Comparison of ENCODE assay signal across 10 cellular contexts in the genomic region with DNA sequence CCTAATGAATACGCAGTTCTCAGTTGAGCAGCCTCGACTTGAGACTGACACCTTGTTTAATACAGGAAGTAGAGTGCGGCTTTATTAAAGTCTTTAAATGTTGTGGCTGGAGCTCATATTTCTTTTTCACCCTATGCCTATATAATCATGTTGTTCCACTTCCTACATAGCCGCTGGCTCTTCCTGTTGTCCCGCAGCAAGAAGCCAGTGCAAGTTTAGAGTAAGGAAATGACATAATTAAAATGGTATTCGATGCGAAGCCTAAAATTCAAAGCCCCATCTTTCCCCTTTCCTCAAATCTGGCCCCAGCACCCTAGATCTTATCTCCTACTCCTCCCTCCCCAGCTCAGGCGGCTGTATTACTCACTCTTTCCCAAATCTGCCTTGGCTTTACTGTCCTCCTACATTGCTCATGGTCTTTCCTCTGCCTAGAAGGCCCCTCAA. TPM values are rescaled to one million over a fixed set of nuclear protein-coding genes. Genes with fewer than 3 reads are reported as not detected.
DNase-seq lines count a peak whose midpoint lies in the region; ATAC-seq and TF ChIP-seq lines count a peak whose summit lies in the region.
"Had no signal": no experiment of that assay in that cellular context is flagged by ENCODE, and none has a peak within 500 bp of the region (broad histone marks: within the 10 kb centered on the region; RNA-seq: fewer than 3 reads in every experiment).

No MANE protein-coding gene starts in this region.

- peaks cover 6 to 45% (median 16%) of the 10 kb centered on the region in 9 donors for H3K4me1 ChIP-seq in heart right ventricle
- H3K4me1 ChIP-seq in skeletal muscle satellite cell (ENCODE audit: control insufficient read depth, insufficient read depth, low read length) = peaks cover 18% of the 10 kb centered on the region

- CTCF ChIA-PET in activated CD8-positive, alpha-beta T cell treated with anti-CD3 and anti-CD28 coated beads for 36 hours (lab: Charles Lee) = interaction anchor here (1.3 kb wide), 2 partner anchors 11 to 162 kb away, joined by 3 read pairs; no protein-coding TSS in a partner anchor

- no peak overlapping the region for H3K4me3 Mint-ChIP-seq in activated CD8-positive, alpha-beta T cell treated with anti-CD3 and anti-CD28 coated beads for 36 hours

- DNase-seq in HCEC 1CT (peak; percentile 92), heart right ventricle (no peak), DMS114 treated with DMSO at 0.1 percent for 48 hours (lab: John Stamatoyannopoulos, UW; ENCODE audit: unreplicated experiment) (no peak), NCI-H1417 treated with DMSO at 0.1 percent for 48 hours (lab: John Stamatoyannopoulos, UW) (no peak)
- no peak for DNase-seq in activated naive CD4-positive, alpha-beta T cell treated with anti-CD3 and anti-CD28 coated beads, Interleukin-2, amount 50 U/mL, for 16 hours
- DNase-seq in activated CD8-positive, alpha-beta T cell treated with anti-CD3 and anti-CD28 coated beads for 36 hours = no peak
- DNase-seq: NCI-H2029, SHP77 treated with DMSO at 0.1 percent for 48 hours had no signal

- no peak overlapping the region for H3K27ac Mint-ChIP-seq in activated CD8-positive, alpha-beta T cell treated with anti-CD3 and anti-CD28 coated beads for 36 hours

- peak overlapping the region; percentile 31 for H3K9ac ChIP-seq in skeletal muscle satellite cell (ENCODE audit: low read depth, low read length)

- 34 to 45% methylated on average over 8 of the region's 8 CpGs for WGBS in heart right ventricle, 2 donors

- TF ChIP-seq CTCF in VCaP (conservative IDR thresholded peaks at IDR 0.05) (no peak), heart right ventricle (IDR thresholded peaks at IDR 0.05) (no peak)
- TF ChIP-seq CTCF in activated CD8-positive, alpha-beta T cell treated with anti-CD3 and anti-CD28 coated beads for 36 hours (IDR thresholded peaks at IDR 0.05) = no peak

- H3K9me3 Mint-ChIP-seq in activated CD8-positive, alpha-beta T cell treated with anti-CD3 and anti-CD28 coated beads for 36 hours = no peaks in the 10 kb centered on the region

- H3K9me3 ChIP-seq in heart right ventricle = no peaks in the 10 kb centered on the region
- no peaks in the 10 kb centered on the region for H3K9me3 ChIP-seq in skeletal muscle satellite cell (replicated peaks; ENCODE audit: low read length)

- H3K4me3 ChIP-seq in heart right ventricle (no peak overlapping the region), skeletal muscle satellite cell (ENCODE audit: low read length) (no peak overlapping the region)

- H3K36me3 ChIP-seq in heart right ventricle = no peaks in the 10 kb centered on the region
- no peaks in the 10 kb centered on the region for H3K36me3 ChIP-seq in skeletal muscle satellite cell (ENCODE audit: insufficient read depth, low read length)

- H3K4me2 ChIP-seq in skeletal muscle satellite cell (ENCODE audit: low read length) = peak overlapping the region; percentile 52

- POLR2A ChIA-PET in activated CD8-positive, alpha-beta T cell treated with anti-CD3 and anti-CD28 coated beads for 36 hours (lab: Charles Lee) = no interaction called here

- peaks cover 7% of the 10 kb centered on the region for H3K4me1 Mint-ChIP-seq in activated CD8-positive, alpha-beta T cell treated with anti-CD3 and anti-CD28 coated beads for 36 hours (ENCODE audit: low read depth)

- no peaks in the 10 kb centered on the region for H3K27me3 Mint-ChIP-seq in activated CD8-positive, alpha-beta T cell treated with anti-CD3 and anti-CD28 coated beads for 36 hours

- H3K27ac ChIP-seq in VCaP (peak overlapping the region; percentile 24), heart right ventricle (peak overlapping the region in 9 of 10 donors; percentile 16 to 79 (median 48))

- H3K27me3 ChIP-seq in heart right ventricle = no peaks in the 10 kb centered on the region
- H3K27me3 ChIP-seq in skeletal muscle satellite cell (ENCODE audit: control insufficient read depth, insufficient read depth, low read length) = no peaks in the 10 kb centered on the region

- intact Hi-C loops in heart right ventricle (cut with DNase I) = loop anchor here in 1 of 10 donors (5.0 kb wide), 1 partner anchor 129 kb away; no protein-coding TSS in a partner anchor
- intact Hi-C loops in activated CD8-positive, alpha-beta T cell treated with anti-CD3 and anti-CD28 coated beads for 36 hours (cut with micrococcal nuclease) = no loop called here

- H3K36me3 Mint-ChIP-seq in activated CD8-positive, alpha-beta T cell treated with anti-CD3 and anti-CD28 coated beads for 36 hours (ENCODE audit: low read depth) = no peaks in the 10 kb centered on the region

- ATAC-seq in heart right ventricle = peak in 7 of 8 donors; percentile 40 to 85 (median 63)
- no peak for ATAC-seq in activated CD8-positive, alpha-beta T cell treated with anti-CD3 and anti-CD28 coated beads for 36 hours

RNA-seq across cellular contexts. Expression of gene PHLDB2, which starts 7.5 kb away (rescaled TPM):
- 100 to 1,000 TPM in 9 of 10 donors, 10 to 100 TPM in 1; 85.7 to 293 (median 192) TPM for total RNA-seq in heart right ventricle
- 100 to 1,000 TPM in 1 of 2 donors, 10 to 100 TPM in 1; 33.4 to 151 TPM for polyA plus RNA-seq in heart right ventricle
- total RNA-seq in skeletal muscle satellite cell (2012; rRNA removed) = 31.7 and 36.0 TPM in 2 replicates
- total RNA-seq in activated CD8-positive, alpha-beta T cell treated with anti-CD3 and anti-CD28 coated beads for 36 hours = 1 to 10 TPM; 1.2 to 2.4 TPM

Comparison
In these comparisons a context has a peak if more than half of its experiments do, and no peak if none do; other contexts are left out.
1. RNA of gene PHLDB2, which starts 7.5 kb away (total RNA-seq): 85.7 to 293 TPM in heart right ventricle; 1.2 to 2.4 TPM in activated CD8-positive, alpha-beta T cell treated with anti-CD3 and anti-CD28 coated beads for 36 hours; every median in the first group is over 10 times any median in the second.